16 cellular contexts compared by ENCODE assay signal in genomic region chr5:81717221-81717620, GRCh38.
"Had no signal": no experiment of that assay in that cellular context is flagged by ENCODE, and none has a peak within 500 bp of the region (broad histone marks: within the 10 kb centered on the region; RNA-seq: fewer than 3 reads in every experiment).

No MANE protein-coding gene starts in this region.

- H3K27ac ChIP-seq: coronary artery, gastroesophageal sphincter, parathyroid adenoma, skin epidermis, tibial nerve, uterus had no signal

- H3K9me3 ChIP-seq: gastroesophageal sphincter, tibial nerve, uterus had no signal

- H3K4me3 ChIP-seq: coronary artery, gastroesophageal sphincter, skin epidermis, tibial nerve, uterus had no signal

- H2AFZ ChIP-seq: parathyroid adenoma had no signal

- H3K9ac ChIP-seq: parathyroid adenoma had no signal

- H3K36me3 ChIP-seq: gastroesophageal sphincter, tibial nerve, uterus had no signal

- ATAC-seq: gastroesophageal sphincter had no signal

- DNase-seq: activated CD4-positive, alpha-beta T cell treated with anti-CD3 and anti-CD28 coated beads for 1 hour; activated CD4-positive, alpha-beta T cell treated with anti-CD3 and anti-CD28 coated beads, Interleukin-2, amount 50 U/mL, for 4 hours; activated naive CD4-positive, alpha-beta T cell treated with Interleukin-2 at 50 U/mL for 16 hours; activated T-cell treated with anti-CD3 and anti-CD28 coated beads for 4 hours; effector CD4-positive, alpha-beta T cell; islet precursor cell; stimulated activated CD4-positive, alpha-beta T cell treated with anti-CD3 and anti-CD28 coated beads, Interleukin-15, amount 100 ng/mL, for 24 hours; stimulated activated CD4-positive, alpha-beta T cell treated with anti-CD3 and anti-CD28 coated beads, Interleukin-4, amount 100 ng/mL, for 1 hour; stimulated activated naive CD4-positive, alpha-beta T cell; T-helper 9 cell; uterus had no signal

- H3K27me3 ChIP-seq: gastroesophageal sphincter, tibial nerve, uterus had no signal
